Comparison of ENCODE assay signal across 13 cellular contexts in genomic region chr9:9846538-9846937, GRCh38.
DNase-seq lines count a peak whose midpoint lies in the region; ATAC-seq, FAIRE-seq and TF ChIP-seq lines count a peak whose summit lies in the region.
"Had no signal": no experiment of that assay in that cellular context is flagged by ENCODE, and none has a peak within 500 bp of the region (broad histone marks: within the 10 kb centered on the region; RNA-seq: fewer than 3 reads in every experiment).

No MANE protein-coding gene starts in this region.

- H3K4me1 Mint-ChIP-seq in natural killer cell: peaks cover 12 to 17% of the 10 kb centered on the region in 2 donors
- peaks cover 0 to 11% of the 10 kb centered on the region in 2 donors for H3K4me1 Mint-ChIP-seq in natural killer cell treated with Interleukin-12 subunit alpha and Interleukin-12 subunit beta and Interleukin-15 and Interleukin-18, amount 100 ng/mL, for 72 hours (ENCODE audit: low read depth in 2 of 2)

- H3K27me3 Mint-ChIP-seq in natural killer cell (ENCODE audit: low read depth in 2 of 2): no peaks in the 10 kb centered on the region
- no peaks in the 10 kb centered on the region for H3K27me3 Mint-ChIP-seq in natural killer cell treated with Interleukin-12 subunit alpha and Interleukin-12 subunit beta and Interleukin-15 and Interleukin-18, amount 100 ng/mL, for 72 hours
- H3K27me3 Mint-ChIP-seq: T-helper 17 cell had no signal

- DNase-seq in natural killer cell: no peak
- no peak for DNase-seq in natural killer cell treated with Interleukin-12 subunit alpha and Interleukin-12 subunit beta and Interleukin-15 and Interleukin-18, amount 100 ng/mL, for 72 hours (ENCODE audit: low spot score)
- DNase-seq in RKO (ENCODE audit: low spot score): no peak
- DNase-seq in D721Med (ENCODE audit: insufficient read length, low spot score): no peak
- no peak for DNase-seq in activated naive CD4-positive, alpha-beta T cell treated with anti-CD3 and anti-CD28 coated beads, Interleukin-2, amount 50 U/mL, for 16 hours
- DNase-seq in NCI-H187 treated with DMSO at 0.1 percent for 48 hours (lab: John Stamatoyannopoulos, UW): no peak
- DNase-seq: activated T-cell treated with anti-CD3 and anti-CD28 coated beads, Interleukin-2, amount 50 U/mL, for 1 hour; foreskin keratinocyte; NCI-H524; stimulated activated naive CD4-positive, alpha-beta T cell; T-helper 17 cell had no signal

- peak overlapping the region; percentile 45 for H3K4me3 Mint-ChIP-seq in natural killer cell
- no peak overlapping the region for H3K4me3 Mint-ChIP-seq in natural killer cell treated with Interleukin-12 subunit alpha and Interleukin-12 subunit beta and Interleukin-15 and Interleukin-18, amount 100 ng/mL, for 72 hours
- H3K4me3 Mint-ChIP-seq: T-helper 17 cell had no signal

- peak overlapping the region; percentile 12 to 54 for H3K27ac Mint-ChIP-seq in natural killer cell
- H3K27ac Mint-ChIP-seq in natural killer cell treated with Interleukin-12 subunit alpha and Interleukin-12 subunit beta and Interleukin-15 and Interleukin-18, amount 100 ng/mL, for 72 hours: peak overlapping the region in 1 of 2 donors; percentile 64
- H3K27ac Mint-ChIP-seq: T-helper 17 cell had no signal

- peaks cover 0 to 6% of the 10 kb centered on the region in 2 donors for H3K9me3 Mint-ChIP-seq in natural killer cell
- peaks cover 5% of the 10 kb centered on the region for H3K9me3 Mint-ChIP-seq in natural killer cell treated with Interleukin-12 subunit alpha and Interleukin-12 subunit beta and Interleukin-15 and Interleukin-18, amount 100 ng/mL, for 72 hours

- ATAC-seq in natural killer cell (peak in 1 of 3 donors; percentile 41), HG02623 (IDR thresholded peaks at IDR 0.05; ENCODE audit: unreplicated experiment) (peak; percentile 88), HG03460 (IDR thresholded peaks at IDR 0.05; ENCODE audit: unreplicated experiment) (peak; percentile 93)
- ATAC-seq in natural killer cell treated with Interleukin-12 subunit alpha and Interleukin-12 subunit beta and Interleukin-15 and Interleukin-18, amount 100 ng/mL, for 72 hours: no peak
- ATAC-seq: foreskin keratinocyte, T-helper 17 cell had no signal

- intact Hi-C loops in natural killer cell (cut with micrococcal nuclease): no loop called here

- peaks cover 10% of the 10 kb centered on the region for H3K36me3 Mint-ChIP-seq in natural killer cell
- no peaks in the 10 kb centered on the region for H3K36me3 Mint-ChIP-seq in natural killer cell treated with Interleukin-12 subunit alpha and Interleukin-12 subunit beta and Interleukin-15 and Interleukin-18, amount 100 ng/mL, for 72 hours

- TF ChIP-seq CTCF in natural killer cell (IDR thresholded peaks at IDR 0.05) (no peak), D721Med (IDR thresholded peaks at IDR 0.05; ENCODE audit: insufficient read depth, missing control alignments) (no peak)

- FAIRE-seq in D721Med (lab: Jason Lieb, UNC): no peak

Comparison
In these comparisons a context has a peak if more than half of its experiments do, and no peak if none do; other contexts are left out.
1. ATAC-seq: peak in HG02623 (single experiment) and HG03460 (single experiment); none in natural killer cell treated with Interleukin-12 subunit alpha and Interleukin-12 subunit beta and Interleukin-15 and Interleukin-18, amount 100 ng/mL, for 72 hours (0 of 2).